30 cellular contexts compared by ENCODE assay signal in the genomic region with DNA sequence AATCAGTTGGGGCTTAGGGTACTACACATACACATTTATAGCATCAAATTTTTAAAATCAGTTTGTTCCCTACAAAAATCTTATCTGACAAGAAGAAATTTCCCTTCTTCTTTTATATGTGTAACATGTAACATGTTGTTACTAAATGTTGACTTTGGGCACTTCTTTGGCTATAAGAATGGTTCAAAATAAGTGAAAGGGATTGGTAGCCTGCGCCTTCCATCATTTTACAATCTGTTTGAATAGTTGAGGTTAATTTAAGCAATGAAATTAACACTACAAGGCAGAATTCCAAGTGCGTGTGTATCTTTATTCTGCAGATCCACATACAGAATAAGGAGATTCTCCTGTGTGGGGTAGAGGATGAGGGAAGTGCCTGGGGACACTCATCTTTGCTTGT.
DNase-seq lines count a peak whose midpoint lies in the region; FAIRE-seq and TF ChIP-seq lines count a peak whose summit lies in the region.
"Had no signal": no experiment of that assay in that cellular context is flagged by ENCODE, and none has a peak within 500 bp of the region (broad histone marks: within the 10 kb centered on the region; RNA-seq: fewer than 3 reads in every experiment).

No MANE protein-coding gene starts in this region.

- DNase-seq in LNCaP clone FGC (ENCODE audit: low read depth): peak; percentile 93
- no peak for DNase-seq in GM19239 (ENCODE audit: insufficient read length, low spot score)
- no peak for DNase-seq in activated CD4-positive, alpha-beta T cell treated with anti-CD3 and anti-CD28 coated beads, Interleukin-2, amount 50 U/mL, for 48 hours
- DNase-seq in HuH-7.5 (ENCODE audit: low spot score): no peak
- DNase-seq: 8988T; ACHN; AML-193; BE2C; C1 segment of cervical spinal cord; Caco-2; Calu3; CD4-positive, alpha-beta memory T cell; CD4-positive, alpha-beta T cell; CD4-positive, CD25-positive, alpha-beta regulatory T cell; CD8-positive, alpha-beta memory T cell; CD8-positive, alpha-beta T cell; COR-L47; DMS 273 treated with DMSO at 0.1 percent for 48 hours; DMS79; DMS79 treated with DMSO at 0.1 percent for 48 hours; DND-41; EL had no signal

- H3K4me3 ChIP-seq in LNCaP clone FGC (ENCODE audit: low read depth, low read length): no peak overlapping the region
- H3K4me3 ChIP-seq: A549; BLaER1; BLaER1 treated with 17β-estradiol and CSF1 and Interleukin-3, amounts not matched to agents 10 nM and 100 nM had no signal

- FAIRE-seq in GM19239 (lab: Jason Lieb, UNC): no peak
- FAIRE-seq: A204.1, A549, D721Med had no signal

- peak overlapping the region; percentile 79 for H3K27ac ChIP-seq in C4-2B
- peak overlapping the region; percentile 92 for H3K27ac ChIP-seq in VCaP
- H3K27ac ChIP-seq: 22Rv1; BLaER1; BLaER1 treated with 17β-estradiol and CSF1 and Interleukin-3, amounts not matched to agents 10 nM and 100 nM had no signal

- TF ChIP-seq CTCF in C4-2B (conservative IDR thresholded peaks at IDR 0.05): no peak
- no peak for TF ChIP-seq CTCF in LNCaP clone FGC (IDR thresholded peaks at IDR 0.05; ENCODE audit: control insufficient read depth, extremely low read depth, insufficient read depth)
- no peak for TF ChIP-seq CTCF in VCaP (conservative IDR thresholded peaks at IDR 0.05)
